In genomic region chr18:2916184-2916583, GRCh38 we compare ENCODE assay signal across 1 cellular context.
TF ChIP-seq lines count a peak whose summit lies in the region.

No MANE protein-coding gene starts in this region.

TF ChIP-seq in HepG2, 621 proteins besides CTCF, POLR2A, EP300 and RAD21 (continued from another document):
- TF ChIP-seq RBM22 (optimal IDR thresholded peaks at IDR 0.05; ENCODE audit: low read length) (peak; percentile 91), ATF3 (CRISPR knock-in tag; IDR thresholded peaks at IDR 0.05) (no peak), SIX4 (CRISPR knock-in tag; IDR thresholded peaks at IDR 0.05) (no peak), PRDM4 (CRISPR knock-in tag; IDR thresholded peaks at IDR 0.05; ENCODE audit: borderline replicate concordance) (no peak), SUZ12 (IDR thresholded peaks at IDR 0.05; ENCODE audit: low read depth, low read length) (no peak), ZNF597 (CRISPR knock-in tag; IDR thresholded peaks at IDR 0.05) (no peak), POLR2G (IDR thresholded peaks at IDR 0.05; ENCODE audit: low read depth, low read length) (peak; percentile 56; the same call in 1 of the 2 replicates), SP5 (CRISPR knock-in tag; IDR thresholded peaks at IDR 0.05; ENCODE audit: borderline replicate concordance, low read depth) (no peak)
